In genomic region chr4:113467581-113467980, GRCh38 we compare ENCODE assay signal across 9 cellular contexts.
DNase-seq lines count a peak whose midpoint lies in the region; ATAC-seq and TF ChIP-seq lines count a peak whose summit lies in the region.
"Had no signal": no experiment of that assay in that cellular context is flagged by ENCODE, and none has a peak within 500 bp of the region (broad histone marks: within the 10 kb centered on the region; RNA-seq: fewer than 3 reads in every experiment).

No MANE protein-coding gene starts in this region.

- H3K36me3 ChIP-seq in PC-9 (ENCODE audit: low read depth): no peaks in the 10 kb centered on the region
- peaks cover 2 to 4% of the 10 kb centered on the region in 2 experiments for H3K36me3 ChIP-seq in trophoblast cell (ENCODE audit: control insufficient read depth in 1 of 2, insufficient read depth in 2 of 2, low read length in 2 of 2)

- peaks cover 2% of the 10 kb centered on the region for H3K79me1 ChIP-seq in trophoblast cell (ENCODE audit: low read length)

- H3K4me2 ChIP-seq in PC-9: peak overlapping the region; percentile 67
- no peak overlapping the region for H3K4me2 ChIP-seq in trophoblast cell (ENCODE audit: low read length)

- H4K12ac ChIP-seq in trophoblast cell (ENCODE audit: low read depth, low read length): no peak overlapping the region

- no peak overlapping the region for H3K14ac ChIP-seq in trophoblast cell (ENCODE audit: low read length)

- BruUV-seq in PC-9 (replicated peaks; lab: Mats Ljungman, UMichigan): no TSS peak

- no peaks in the 10 kb centered on the region for H4K20me1 ChIP-seq in PC-9 (ENCODE audit: insufficient read depth)

- no peak overlapping the region for H4K8ac ChIP-seq in trophoblast cell (ENCODE audit: low read depth, low read length)

- CTCF ChIA-PET in PC-9 (lab: Charles Lee): no interaction called here

- intact Hi-C loops in PC-9 (cut with micrococcal nuclease; ENCODE audit: unreplicated experiment) (no loop called here), lower leg skin (cut with DNase I; ENCODE audit: low total_unique reads) (no loop called here)

- no peak for TF ChIP-seq CTCF in PC-9 (conservative IDR thresholded peaks at IDR 0.05)
- TF ChIP-seq CTCF in epithelial cell of esophagus (IDR thresholded peaks at IDR 0.05; ENCODE audit: insufficient read depth, low read depth, low read length, missing control alignments): no peak
- TF ChIP-seq CTCF in lower leg skin (IDR thresholded peaks at IDR 0.05): no peak

- peaks cover 25% of the 10 kb centered on the region for H3K4me1 ChIP-seq in PC-9 (replicated peaks; ENCODE audit: insufficient read depth)
- H3K4me1 ChIP-seq in trophoblast cell (ENCODE audit: control insufficient read depth in 1 of 2, insufficient read depth in 2 of 2, low read length in 2 of 2): peaks cover 0 to 3% of the 10 kb centered on the region in 2 experiments

- no peak overlapping the region for H3K23ac ChIP-seq in trophoblast cell (ENCODE audit: low read length)

- H3K18ac ChIP-seq in trophoblast cell (ENCODE audit: low read length): no peak overlapping the region

- H2BK12ac ChIP-seq in trophoblast cell (ENCODE audit: low read length): peak overlapping the region; percentile 84

- no peaks in the 10 kb centered on the region for H3K79me2 ChIP-seq in PC-9 (ENCODE audit: low read depth)
- no peaks in the 10 kb centered on the region for H3K79me2 ChIP-seq in trophoblast cell (ENCODE audit: control insufficient read depth, insufficient read depth, low read length, poor library complexity)

- no peak overlapping the region for H3K9ac ChIP-seq in trophoblast cell (ENCODE audit: low read length)

- H3F3A ChIP-seq in PC-9 (ENCODE audit: insufficient read depth, low read depth): peaks cover 21% of the 10 kb centered on the region

- no CpG with 5 or more reads among the region's 2 CpGs for WGBS in trophoblast cell (ENCODE audit: extremely low coverage, insufficient coverage, insufficient read length)
- 17 to 38% methylated on average over 2 of the region's 2 CpGs for WGBS in lower leg skin, 2 donors

- H2AK5ac ChIP-seq in trophoblast cell (ENCODE audit: low read length): no peak overlapping the region

- no peak overlapping the region for H3K4ac ChIP-seq in trophoblast cell (ENCODE audit: low read depth, low read length)

- no peaks in the 10 kb centered on the region for H3K27me3 ChIP-seq in PC-9 (ENCODE audit: insufficient read depth, low read depth)
- no peaks in the 10 kb centered on the region for H3K27me3 ChIP-seq in trophoblast cell (ENCODE audit: insufficient read depth, low read length)

- H3K27ac ChIP-seq in PC-9: peak overlapping the region; percentile 80
- peak overlapping the region; percentile 88 for H3K27ac ChIP-seq in trophoblast cell (ENCODE audit: low read depth, low read length)

- H3K9me2 ChIP-seq in PC-9 (ENCODE audit: insufficient read depth): no peaks in the 10 kb centered on the region

- H2BK120ac ChIP-seq in trophoblast cell (ENCODE audit: insufficient read depth, low read length, poor library complexity): peak overlapping the region; percentile 72

- DNase-seq in CD1c-positive myeloid dendritic cell (ENCODE audit: extremely low spot score): peak; percentile 49
- DNase-seq in PC-9: peak in 1 of 2 experiments; percentile 72
- DNase-seq in epithelial cell of esophagus (ENCODE audit: low read depth): peak; percentile 91
- DNase-seq in trophoblast cell: peak; percentile 57 to 86
- DNase-seq in lower leg skin (ENCODE audit: low spot score in 2 of 2): no peak
- no peak for DNase-seq in activated CD4-positive, alpha-beta T cell treated with anti-CD3 and anti-CD28 coated beads for 4 hours
- DNase-seq: effector memory CD4-positive, alpha-beta T cell had no signal

- no peak for TF ChIP-seq POLR2A in lower leg skin (IDR thresholded peaks at IDR 0.05)

- H3K4me3 ChIP-seq in PC-9 (peak overlapping the region; percentile 27; the same call in 1 of the 2 replicates), epithelial cell of esophagus (ENCODE audit: low read length) (peak overlapping the region; percentile 38), trophoblast cell (ENCODE audit: low read depth, low read length) (no peak overlapping the region), lower leg skin (ENCODE audit: low read depth, poor library complexity, severe bottlenecking) (no peak overlapping the region)

- H2BK5ac ChIP-seq in trophoblast cell (ENCODE audit: low read depth, low read length, poor library complexity): peak overlapping the region; percentile 44

- POLR2A ChIA-PET in PC-9 (lab: Charles Lee; ENCODE audit: unreplicated experiment): no interaction called here

- ATAC-seq in HG03460 (IDR thresholded peaks at IDR 0.05; ENCODE audit: unreplicated experiment) (no peak), HG03342 (IDR thresholded peaks at IDR 0.05; ENCODE audit: unreplicated experiment) (no peak)

- H3K9me3 ChIP-seq in PC-9 (ENCODE audit: insufficient read depth, low read depth) (no peaks in the 10 kb centered on the region), trophoblast cell (ENCODE audit: insufficient read depth, low read depth, low read length) (no peaks in the 10 kb centered on the region)

- H2AFZ ChIP-seq in PC-9 (no peak overlapping the region), trophoblast cell (ENCODE audit: insufficient read depth, low read length, poor library complexity) (no peak overlapping the region)

- no peak overlapping the region for H4K91ac ChIP-seq in trophoblast cell (ENCODE audit: low read depth, low read length)

Comparison
In these comparisons a context has a peak if more than half of its experiments do, and no peak if none do; other contexts are left out.
1. DNase-seq: peak in CD1c-positive myeloid dendritic cell (single experiment), epithelial cell of esophagus (single experiment) and trophoblast cell (2 of 2); none in lower leg skin (0 of 2) and activated CD4-positive, alpha-beta T cell treated with anti-CD3 and anti-CD28 coated beads for 4 hours (0 of 2).
2. H3K4me3 ChIP-seq: peak in PC-9 (single experiment) and epithelial cell of esophagus (single experiment); none in trophoblast cell (single experiment) and lower leg skin (single experiment).